In the genomic region with DNA sequence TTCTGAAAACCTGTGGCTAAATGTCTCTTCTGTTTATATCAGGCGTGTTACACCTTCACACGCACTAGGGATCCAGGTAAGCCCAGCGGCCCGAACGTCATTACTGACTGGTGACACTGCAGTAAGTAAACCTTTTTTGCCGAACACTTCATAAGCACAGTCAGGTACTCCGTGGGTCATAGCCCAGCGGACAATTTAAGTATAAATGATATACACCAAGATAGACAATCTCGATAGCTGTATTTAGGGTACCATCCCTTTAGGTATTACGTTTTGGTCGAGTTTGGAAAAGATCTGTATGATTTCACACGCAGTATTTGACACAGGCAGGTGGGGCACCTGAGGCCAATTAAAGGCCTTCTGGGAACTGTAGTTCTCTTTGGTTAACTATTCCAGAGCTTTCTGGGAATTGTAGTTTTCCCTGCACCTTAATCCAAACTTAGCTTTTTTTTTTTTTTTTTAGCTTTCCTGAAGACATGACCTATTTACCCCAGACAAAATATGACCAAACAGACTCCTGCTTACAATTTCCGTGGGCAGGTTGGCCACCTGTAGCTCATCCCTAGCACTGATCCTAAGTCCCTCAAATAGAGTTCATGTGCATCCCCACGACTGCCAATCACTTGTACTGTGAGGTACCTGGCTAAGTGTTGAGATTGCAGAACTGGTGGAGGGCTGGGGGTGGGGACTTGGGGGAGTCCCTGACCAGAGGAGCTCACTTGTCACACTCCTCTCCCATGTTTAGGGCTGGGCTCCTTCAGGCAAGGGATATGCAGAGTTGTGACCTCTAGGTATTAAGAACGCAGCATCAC, we compare ENCODE assay signal across 8 cellular contexts. TPM values are rescaled to one million over a fixed set of nuclear protein-coding genes. Genes with fewer than 3 reads are reported as not detected.
DNase-seq lines count a peak whose midpoint lies in the region; ATAC-seq, FAIRE-seq and TF ChIP-seq lines count a peak whose summit lies in the region.

No MANE protein-coding gene starts in this region.

- DNase-seq in DMS53 treated with DMSO at 0.1 percent for 48 hours (lab: John Stamatoyannopoulos, UW; ENCODE audit: unreplicated experiment) (peak; percentile 70), HuH-7.5 (ENCODE audit: low spot score) (peak; percentile 59), RCC 7860 (ENCODE audit: low spot score) (peak; percentile 12), astrocyte of the cerebellum (ENCODE audit: low read depth) (no peak), sciatic nerve (ENCODE audit: low spot score) (no peak)

- peak; percentile 38 for ATAC-seq in sciatic nerve
- ATAC-seq in HG03039 (IDR thresholded peaks at IDR 0.05; ENCODE audit: unreplicated experiment): no peak
- ATAC-seq in GM21825 (IDR thresholded peaks at IDR 0.05; ENCODE audit: unreplicated experiment): no peak

- no peak for TF ChIP-seq CTCF in astrocyte of the cerebellum (IDR thresholded peaks at IDR 0.05; ENCODE audit: low read depth, low read length, missing control alignments)

- intact Hi-C loops in sciatic nerve (cut with DNase I): loop anchor here (10.0 kb wide), 1 partner anchor 164 kb away; a partner anchor contains a TSS

- peak overlapping the region; percentile 92 for H3K4me3 ChIP-seq in astrocyte of the cerebellum (ENCODE audit: low read depth, low read length)
- H3K4me3 ChIP-seq in iPS-11a (ENCODE audit: low read depth, low read length): peak overlapping the region; percentile 89

- FAIRE-seq in RCC 7860 (lab: Jason Lieb, UNC): no peak

- in situ Hi-C loops in astrocyte of the cerebellum (cut with HindIII; ENCODE audit: low sequenced_read_pairs): no loop called here

RNA-seq across cellular contexts. Expression of a gene that starts 0.9 kb away (rescaled TPM):
- total RNA-seq in sciatic nerve: 49.4 TPM

RNA-seq across cellular contexts. Expression of a gene that starts 3.5 kb away (rescaled TPM):
- total RNA-seq in sciatic nerve: 8.4 TPM

RNA-seq across cellular contexts. Expression of a gene that starts 19.6 kb away (rescaled TPM):
- 2.1 TPM for total RNA-seq in sciatic nerve

RNA-seq across cellular contexts. Expression of a gene that starts 29.1 kb away (rescaled TPM):
- 25.0 TPM for total RNA-seq in sciatic nerve

RNA-seq across cellular contexts. Expression of a gene that starts 35.8 kb away (rescaled TPM):
- total RNA-seq in sciatic nerve: 22.1 TPM

Comparison
In these comparisons a context has a peak if more than half of its experiments do, and no peak if none do; other contexts are left out.
1. DNase-seq: peak in DMS53 treated with DMSO at 0.1 percent for 48 hours (single experiment), HuH-7.5 (single experiment) and RCC 7860 (single experiment); none in astrocyte of the cerebellum (single experiment) and sciatic nerve (single experiment).